ENCODE assay signal across 4 cellular contexts in the genomic region with DNA sequence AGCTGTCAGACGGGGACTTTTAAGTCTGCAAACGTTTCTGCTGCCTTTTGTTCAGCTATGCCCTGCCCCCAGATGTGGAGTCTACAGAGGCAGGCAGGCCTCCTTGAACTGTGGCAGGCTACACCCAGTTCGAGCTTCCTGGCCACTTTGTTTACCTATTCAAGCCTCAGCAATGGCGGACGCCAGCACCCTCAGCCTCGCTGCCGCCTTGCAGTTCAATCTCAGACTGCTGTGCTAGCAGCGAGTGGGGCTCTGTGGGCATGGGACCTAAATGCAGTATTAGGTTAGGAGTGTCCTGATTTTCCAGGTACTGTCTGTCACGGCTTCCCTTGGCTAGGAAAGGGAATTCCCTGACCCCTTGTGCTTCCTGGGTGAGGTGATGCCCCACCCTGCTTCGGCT.
DNase-seq lines count a peak whose midpoint lies in the region; ATAC-seq, FAIRE-seq and TF ChIP-seq lines count a peak whose summit lies in the region.
"Not testable (repeated sequence)": the region's sequence is repeated elsewhere in the genome, so short reads cannot be mapped to it uniquely, and the experiment has no call there.

No MANE protein-coding gene starts in this region.

- not testable (repeated sequence) for H3K4me3 ChIP-seq in RWPE2 (ENCODE audit: severe bottlenecking); K562

- intact Hi-C loops in K562 (cut with micrococcal nuclease); cardiac septum (cut with DNase I): not testable (repeated sequence)

- CTCF ChIA-PET in K562 (lab: Yijun Ruan, JAX; ENCODE audit: low intra/inter-chr PET ratio): not testable (repeated sequence)

- H3K4me2 ChIP-seq in K562 (ENCODE audit: insufficient read depth, low read length): not testable (repeated sequence)

- TF ChIP-seq RAD21 in K562 (CRISPR knock-in tag; conservative IDR thresholded peaks at IDR 0.05 in 1 of 2, IDR thresholded peaks at IDR 0.05 in 1 of 2): not testable (repeated sequence)

- not testable (repeated sequence) for H3K9me3 ChIP-seq in RWPE2 (ENCODE audit: severe bottlenecking); K562 (replicated peaks; ENCODE audit: control insufficient read depth, insufficient read depth, low read depth, low read length)

- H3K4me1 ChIP-seq in RWPE2 (ENCODE audit: insufficient read depth, poor library complexity, severe bottlenecking): not testable (repeated sequence)
- peaks cover 0 to 11% of the 10 kb centered on the region in 2 experiments; a peak in 2 of 5 replicates for H3K4me1 ChIP-seq in K562 (replicated peaks in 1 of 2; ENCODE audit: control insufficient read depth in 2 of 2, insufficient read depth in 2 of 2, low read length in 2 of 2)

- 0 out of 2 replicates have a peak overlapping the region, but pooled peaks have one; percentile 31 for H2AFZ ChIP-seq in K562 (ENCODE audit: low read depth, low read length)

- not testable (repeated sequence) for FAIRE-seq in K562 (lab: Jason Lieb, UNC)

- in situ Hi-C loops in K562 (cut with MboI): not testable (repeated sequence)

- not testable (repeated sequence) for ATAC-seq in RWPE2 (ENCODE audit: low read depth); K562

- peak; percentile 7 for DNase-seq in RWPE2 (ENCODE audit: low spot score)
- not testable (repeated sequence) for DNase-seq in K562 (ENCODE audit: extremely low read depth in 1 of 4, low spot score in 3 of 4)
- DNase-seq in cardiac septum (ENCODE audit: low spot score): peak; percentile 7
- DNase-seq in mesenteric fat pad (ENCODE audit: low spot score): peak; percentile 75

- not testable (repeated sequence) for H3K27me3 ChIP-seq in RWPE2 (ENCODE audit: insufficient read depth, poor library complexity, severe bottlenecking)
- peaks cover 10 to 25% of the 10 kb centered on the region in 2 experiments; a peak in 4 of 5 replicates for H3K27me3 ChIP-seq in K562 (ENCODE audit: control insufficient read depth in 2 of 2, insufficient read depth in 2 of 2, low read length in 2 of 2)

- TF ChIP-seq CTCF in RWPE2 (IDR thresholded peaks at IDR 0.05; ENCODE audit: poor library complexity, severe bottlenecking); K562 (IDR thresholded peaks at IDR 0.05 in 2 of 3, conservative IDR thresholded peaks at IDR 0.05 in 1 of 3; ENCODE audit: insufficient read depth in 2 of 3, low read depth in 1 of 3, low read length in 3 of 3): not testable (repeated sequence)

- peak overlapping the region in 1 of 2 experiments; percentile 52; a peak in 1 of 4 replicates for H3K9ac ChIP-seq in K562 (ENCODE audit: insufficient read depth in 1 of 2, low read depth in 2 of 2, low read length in 2 of 2)

- TF ChIP-seq POLR2A in K562 (conservative IDR thresholded peaks at IDR 0.05): not testable (repeated sequence)

- BruUV-seq in K562 (replicated peaks; lab: Mats Ljungman, UMichigan): not testable (repeated sequence)

- TF ChIP-seq EP300 in K562 (IDR thresholded peaks at IDR 0.05; ENCODE audit: low read length): not testable (repeated sequence)

- POLR2A ChIA-PET in K562 (lab: Yijun Ruan, JAX): interaction anchor here (1.7 kb wide), 1 partner anchor 9 kb away, joined by 9 read pairs; no protein-coding TSS in a partner anchor

- H3K27ac ChIP-seq in RWPE2 (ENCODE audit: poor library complexity, severe bottlenecking); K562 (ENCODE audit: extremely low read depth, low read depth, low read length): not testable (repeated sequence)

- H3K36me3 ChIP-seq in RWPE2 (ENCODE audit: low read depth); K562 (ENCODE audit: control insufficient read depth, insufficient read depth, low read length): not testable (repeated sequence)

- 0% methylated on average over 10 of the region's 10 CpGs for WGBS in K562 (ENCODE audit: insufficient coverage, low coverage, missing lambda C conversion rate)

- H4K20me1 ChIP-seq in K562 (replicated peaks; ENCODE audit: control insufficient read depth, insufficient read depth, low read length): not testable (repeated sequence)

- H3K79me2 ChIP-seq in K562 (ENCODE audit: control insufficient read depth, insufficient read depth, low read length): not testable (repeated sequence)

- H3K9me1 ChIP-seq in K562 (ENCODE audit: control insufficient read depth, insufficient read depth, low read length): not testable (repeated sequence)
